8 cellular contexts compared by ENCODE assay signal in the genomic region with DNA sequence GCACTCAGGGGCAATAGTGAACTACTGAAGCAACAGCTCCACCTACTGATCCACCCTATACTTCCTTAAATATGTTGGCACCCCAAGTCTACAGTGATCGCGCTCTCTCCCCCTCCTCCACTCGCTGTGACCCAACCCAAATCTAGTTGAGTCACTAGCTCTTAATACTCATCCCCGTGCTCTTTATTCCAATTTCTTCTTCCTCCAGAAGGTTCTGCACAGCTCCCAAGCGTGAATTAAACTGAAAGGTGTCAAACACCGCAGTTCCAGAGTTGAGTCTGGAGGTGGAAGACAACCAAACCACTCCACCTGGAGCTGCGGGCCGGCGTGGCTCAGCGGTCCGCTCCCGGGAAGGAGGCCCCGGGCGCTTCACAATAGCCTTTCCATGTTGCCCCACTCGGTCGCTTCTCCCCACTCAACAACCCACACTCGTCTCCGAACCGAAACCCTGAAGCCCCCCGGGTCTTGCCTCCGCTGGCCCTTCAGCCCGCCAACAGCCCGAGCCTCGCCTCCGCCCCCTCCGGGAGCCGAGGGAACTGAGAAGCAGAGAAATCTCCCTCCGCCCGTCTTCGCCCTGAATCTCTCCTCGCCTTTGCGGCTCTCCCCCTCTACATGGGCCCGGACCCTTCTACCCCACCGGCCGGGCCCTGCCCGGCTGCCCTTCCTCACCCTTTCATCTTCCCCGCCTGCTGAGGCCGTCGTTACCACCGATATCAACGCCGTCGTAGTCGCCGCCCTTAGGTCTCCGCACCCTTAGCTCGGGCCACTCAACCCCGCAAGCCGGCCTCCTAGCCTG. TPM values are rescaled to one million over a fixed set of nuclear protein-coding genes. Genes with fewer than 3 reads are reported as not detected.
DNase-seq lines count a peak whose midpoint lies in the region; ATAC-seq and TF ChIP-seq lines count a peak whose summit lies in the region.

No MANE protein-coding gene starts in this region.

- peak overlapping the region; percentile 100 for H3K27ac Mint-ChIP-seq in activated naive CD8-positive, alpha-beta T cell treated with anti-CD3 and anti-CD28 coated beads for 36 hours

- TF ChIP-seq EP300 in transverse colon (IDR thresholded peaks at IDR 0.05; ENCODE audit: low read depth): no peak

- peaks cover 43% of the 10 kb centered on the region for H3K79me2 ChIP-seq in parathyroid adenoma

- H3K9me3 ChIP-seq in parathyroid adenoma (ENCODE audit: control insufficient read depth, low read length) (no peaks in the 10 kb centered on the region), transverse colon (no peaks in the 10 kb centered on the region)

- peak overlapping the region; percentile 87 for H3K9ac ChIP-seq in parathyroid adenoma

- peak overlapping the region; percentile 88 for H3K4me3 Mint-ChIP-seq in activated naive CD8-positive, alpha-beta T cell treated with anti-CD3 and anti-CD28 coated beads for 36 hours

- H3K4me1 ChIP-seq in parathyroid adenoma: peaks cover 25% of the 10 kb centered on the region
- H3K4me1 ChIP-seq in transverse colon: peaks cover 22 to 63% (median 42%) of the 10 kb centered on the region in 4 donors

- H3K36me3 ChIP-seq in parathyroid adenoma (ENCODE audit: control insufficient read depth, insufficient read depth, low read length) (no peaks in the 10 kb centered on the region), transverse colon (no peaks in the 10 kb centered on the region)

- in situ Hi-C loops in transverse colon (cut with MboI; ENCODE audit: low pct_ligation_motif_present in 1 of 4, low pct_unique_long_range_greater_than_20kb in 1 of 4, low sequenced_read_pairs in 3 of 4): loop anchor here in 2 of 4 donors (10.0 to 25.0 kb wide), 2 partner anchors 51 to 317 kb away; partner anchors contain the start of genes CCDC191 (in 1 of the 2), QTRT2 (in 1 of the 2) and USF3 (in 1 of the 2)

- intact Hi-C loops in head of caudate nucleus (cut with DNase I) (loop anchor here (2.0 kb wide), 1 partner anchor 49 kb away; the partner anchor contains the start of gene USF3), transverse colon (cut with DNase I; ENCODE audit: low total_unique reads) (loop anchor here (2.0 to 10.0 kb wide), 2 partner anchors 49 to 441 kb away; partner anchors contain the start of gene USF3)

- TF ChIP-seq CTCF in parathyroid adenoma (IDR thresholded peaks at IDR 0.05) (peak; percentile 48), transverse colon (IDR thresholded peaks at IDR 0.05) (peak; percentile 37 to 72 (median 59))

- no peaks in the 10 kb centered on the region for H3K9me3 Mint-ChIP-seq in activated naive CD8-positive, alpha-beta T cell treated with anti-CD3 and anti-CD28 coated beads for 36 hours

- H3K4me1 Mint-ChIP-seq in activated naive CD8-positive, alpha-beta T cell treated with anti-CD3 and anti-CD28 coated beads for 36 hours: peaks cover 67% of the 10 kb centered on the region

- DNase-seq in GM04504 (ENCODE audit: low read depth): peak; percentile 76
- DNase-seq in NCI-H1105 (lab: John Stamatoyannopoulos, UW): peak; percentile 61
- DNase-seq in SKM-1 (lab: John Stamatoyannopoulos, UW; ENCODE audit: unreplicated experiment): peak; percentile 92
- DNase-seq in activated naive CD8-positive, alpha-beta T cell treated with anti-CD3 and anti-CD28 coated beads for 36 hours: peak; percentile 72
- DNase-seq in head of caudate nucleus: peak; percentile 31 to 90 (median 66)
- DNase-seq in transverse colon: peak; percentile 81

- H3K27ac ChIP-seq in parathyroid adenoma (peak overlapping the region; percentile 100), transverse colon (peak overlapping the region; percentile 95 to 99 (median 97))

- whole genome bisulfite sequencing in transverse colon (ENCODE audit: low coverage in 1 of 2), 2 donors: 0 to 2% methylated on average over 6 to 43 of the region's 49 CpGs

- peak overlapping the region; percentile 90 for H3K4me2 ChIP-seq in parathyroid adenoma (ENCODE audit: low read length)

- H3K36me3 Mint-ChIP-seq in activated naive CD8-positive, alpha-beta T cell treated with anti-CD3 and anti-CD28 coated beads for 36 hours: peaks cover 27% of the 10 kb centered on the region

- peak; percentile 36 for TF ChIP-seq POLR2A in transverse colon (IDR thresholded peaks at IDR 0.05)

- H3K4me3 ChIP-seq in parathyroid adenoma (ENCODE audit: low read depth, low read length) (peak overlapping the region; percentile 86), transverse colon (peak overlapping the region; percentile 75 to 89 (median 83))

- H2AFZ ChIP-seq in parathyroid adenoma: peak overlapping the region; percentile 94

- peaks cover 4% of the 10 kb centered on the region for H3K27me3 Mint-ChIP-seq in activated naive CD8-positive, alpha-beta T cell treated with anti-CD3 and anti-CD28 coated beads for 36 hours

- H3K27me3 ChIP-seq in parathyroid adenoma (ENCODE audit: control insufficient read depth, insufficient read depth, low read length): no peaks in the 10 kb centered on the region
- no peaks in the 10 kb centered on the region for H3K27me3 ChIP-seq in transverse colon

- peak; percentile 46 for ATAC-seq in HG02678 (IDR thresholded peaks at IDR 0.05; ENCODE audit: unreplicated experiment)

RNA-seq across cellular contexts. Expression of gene NAA50, which starts 0.6 kb away (rescaled TPM):
- total RNA-seq in activated naive CD8-positive, alpha-beta T cell treated with anti-CD3 and anti-CD28 coated beads for 36 hours: 100 to 1,000 TPM; 199 to 200 TPM
- total RNA-seq in transverse colon: 100 to 1,000 TPM in 2 of 4 donors, 10 to 100 TPM in 2; 55.7 to 116 (median 82.7) TPM

RNA-seq across cellular contexts. Expression of gene ATP6V1A, which starts 1.4 kb away (rescaled TPM):
- total RNA-seq in activated naive CD8-positive, alpha-beta T cell treated with anti-CD3 and anti-CD28 coated beads for 36 hours: 10 to 100 TPM; 50.1 to 57.1 TPM
- 10 to 100 TPM; 21.9 to 47.2 (median 33.3) TPM for total RNA-seq in transverse colon

RNA-seq across cellular contexts. Expression of gene USF3, which starts 49.0 kb away (rescaled TPM):
- 10 to 100 TPM; 13.5 to 13.6 TPM for total RNA-seq in activated naive CD8-positive, alpha-beta T cell treated with anti-CD3 and anti-CD28 coated beads for 36 hours
- 10 to 100 TPM; 23.1 to 33.2 (median 27.8) TPM for total RNA-seq in transverse colon

Comparison
In these comparisons a context has a peak if more than half of its experiments do, and no peak if none do; other contexts are left out.
1. Peak in every context shown above with its lines: DNase-seq, ATAC-seq, H3K4me3 ChIP-seq and H3K27ac ChIP-seq.